ENCODE assay signal across 16 cellular contexts in genomic region chr18:73778052-73778395, GRCh38.
A peak's percentile ranks its signal among the peaks of the same experiment; 100 is the strongest.
DNase-seq lines count a peak whose midpoint lies in the region; ATAC-seq, FAIRE-seq and TF ChIP-seq lines count a peak whose summit lies in the region.
"Had no signal": no experiment of that assay in that cellular context is flagged by ENCODE, and none has a peak within 500 bp of the region (broad histone marks: within the 10 kb centered on the region; RNA-seq: fewer than 3 reads in every experiment).

No MANE protein-coding gene starts in this region.

- peaks cover 9% of the 10 kb centered on the region; the same call in 2 of the 3 replicates for H3K4me1 Mint-ChIP-seq in GM23338
- no peaks in the 10 kb centered on the region for H3K4me1 Mint-ChIP-seq in CD4-positive, alpha-beta memory T cell
- H3K4me1 Mint-ChIP-seq: B cell; CD8-positive, alpha-beta memory T cell had no signal

- H3K9me2 ChIP-seq in GM23338 (ENCODE audit: insufficient read depth), result no peaks in the 10 kb centered on the region

- H3K27ac ChIP-seq in DND-41 (ENCODE audit: low read length) (peak overlapping the region; percentile 72), RWPE2 (ENCODE audit: poor library complexity, severe bottlenecking) (peak overlapping the region; percentile 44), GM23338 (ENCODE audit: low read depth) (no peak overlapping the region), pancreas (no peak overlapping the region)
- H3K27ac ChIP-seq in CD4-positive, alpha-beta memory T cell (ENCODE audit: low read depth, low read length), result no peak overlapping the region
- H3K27ac ChIP-seq: C4-2B, KMS-11 had no signal

- no peak for FAIRE-seq in pancreas (lab: Jason Lieb, UNC)
- FAIRE-seq: H54 had no signal

- H3K27ac Mint-ChIP-seq in GM23338, result no peak overlapping the region
- no peak overlapping the region for H3K27ac Mint-ChIP-seq in CD4-positive, alpha-beta memory T cell
- H3K27ac Mint-ChIP-seq: B cell; CD8-positive, alpha-beta memory T cell had no signal

- H4K20me1 ChIP-seq in DND-41 (ENCODE audit: insufficient read depth, low read length) (no peaks in the 10 kb centered on the region), GM23338 (replicated peaks; ENCODE audit: insufficient read depth) (no peaks in the 10 kb centered on the region)

- no peak overlapping the region; the same call in 1 of the 2 replicates for H3K4me2 ChIP-seq in DND-41 (ENCODE audit: insufficient read depth, low read length)
- no peak overlapping the region for H3K4me2 ChIP-seq in GM23338
- H3K4me2 ChIP-seq: KMS-11 had no signal

- POLR2A ChIA-PET in CD4-positive, alpha-beta memory T cell (lab: Charles Lee; ENCODE audit: partially characterized antibody), result no interaction called here

- TF ChIP-seq CTCF in DND-41 (IDR thresholded peaks at IDR 0.05; ENCODE audit: borderline replicate concordance, extremely low read depth, low read length, poor library complexity, severe bottlenecking), result no peak
- no peak for TF ChIP-seq CTCF in RWPE2 (IDR thresholded peaks at IDR 0.05; ENCODE audit: poor library complexity, severe bottlenecking)
- no peak for TF ChIP-seq CTCF in GM23338 (conservative IDR thresholded peaks at IDR 0.05; ENCODE audit: low read depth in 2 of 2)
- TF ChIP-seq CTCF in pancreas (IDR thresholded peaks at IDR 0.05), result no peak

- ATAC-seq in DND-41 (ENCODE audit: insufficient read depth, low read depth) (no peak), RWPE2 (ENCODE audit: low read depth) (no peak), GM23338 (no peak), pancreas (no peak)
- ATAC-seq: HCT116 had no signal

- DNase-seq in DND-41 (no peak), RWPE2 (ENCODE audit: low spot score) (no peak), fibroblast of gingiva (ENCODE audit: low read depth) (peak; percentile 91), GM23338 (ENCODE audit: low spot score) (no peak), pancreas (no peak)
- no peak for DNase-seq in CD4-positive, alpha-beta memory T cell
- DNase-seq in activated CD8-positive, alpha-beta memory T cell treated with anti-CD3 and anti-CD28 coated beads, Interleukin-2, amount 50 U/mL, for 48 hours, result no peak
- DNase-seq: ACHN; Caco-2; CD8-positive, alpha-beta memory T cell; GF-D8 had no signal

- H3K36me3 Mint-ChIP-seq in GM23338 (ENCODE audit: low read depth), result no peaks in the 10 kb centered on the region
- H3K36me3 Mint-ChIP-seq in CD4-positive, alpha-beta memory T cell, result no peaks in the 10 kb centered on the region
- H3K36me3 Mint-ChIP-seq: CD8-positive, alpha-beta memory T cell had no signal

- no peak overlapping the region for H3K4me3 Mint-ChIP-seq in GM23338
- H3K4me3 Mint-ChIP-seq in CD4-positive, alpha-beta memory T cell, result no peak overlapping the region
- H3K4me3 Mint-ChIP-seq: B cell; CD8-positive, alpha-beta memory T cell had no signal

- H3K36me3 ChIP-seq in DND-41 (ENCODE audit: insufficient read depth, low read length) (no peaks in the 10 kb centered on the region), RWPE2 (ENCODE audit: low read depth) (no peaks in the 10 kb centered on the region), GM23338 (ENCODE audit: insufficient read depth) (no peaks in the 10 kb centered on the region), pancreas (no peaks in the 10 kb centered on the region)
- H3K36me3 ChIP-seq in CD4-positive, alpha-beta memory T cell (ENCODE audit: insufficient read depth, low read length), result no peaks in the 10 kb centered on the region

- peaks cover 28% of the 10 kb centered on the region for H3K4me1 ChIP-seq in DND-41 (ENCODE audit: insufficient read depth, low read length)
- H3K4me1 ChIP-seq in RWPE2 (ENCODE audit: insufficient read depth, poor library complexity, severe bottlenecking), result peaks cover 8% of the 10 kb centered on the region
- H3K4me1 ChIP-seq in GM23338 (ENCODE audit: insufficient read depth), result 0 out of 2 replicates have a peak, but pooled peaks cover 3% of the 10 kb centered on the region
- H3K4me1 ChIP-seq in CD4-positive, alpha-beta memory T cell (ENCODE audit: insufficient read depth, low read length), result no peaks in the 10 kb centered on the region
- no peaks in the 10 kb centered on the region for H3K4me1 ChIP-seq in pancreas
- H3K4me1 ChIP-seq: Caco-2 had no signal

- H3K9ac ChIP-seq in DND-41 (ENCODE audit: low read depth, low read length), result no peak overlapping the region; the same call in 1 of the 2 replicates
- H3K9ac ChIP-seq: KMS-11 had no signal

- peaks cover 3% of the 10 kb centered on the region for H3K27me3 Mint-ChIP-seq in GM23338 (ENCODE audit: insufficient read depth, low read depth, poor library complexity)
- H3K27me3 Mint-ChIP-seq in CD4-positive, alpha-beta memory T cell, result no peaks in the 10 kb centered on the region
- H3K27me3 Mint-ChIP-seq: B cell had no signal

- CTCF ChIA-PET in CD4-positive, alpha-beta memory T cell (lab: Charles Lee; ENCODE audit: partially characterized antibody), result no interaction called here

- H3K79me2 ChIP-seq in DND-41 (ENCODE audit: insufficient read depth, low read length), result no peaks in the 10 kb centered on the region
- H3K79me2 ChIP-seq in GM23338 (replicated peaks; ENCODE audit: insufficient read depth), result no peaks in the 10 kb centered on the region

- 37 to 61% methylated on average over 2 of the region's 2 CpGs for WGBS in pancreas, 2 donors

- no peaks in the 10 kb centered on the region for H3F3A ChIP-seq in GM23338 (replicated peaks; ENCODE audit: low read depth)

- no peaks in the 10 kb centered on the region; the same call in 2 of the 3 replicates for H3K9me3 Mint-ChIP-seq in GM23338
- H3K9me3 Mint-ChIP-seq in CD4-positive, alpha-beta memory T cell, result peaks cover 0 to 3% (median under 1%) of the 10 kb centered on the region in 8 donors

- no peaks in the 10 kb centered on the region for H3K27me3 ChIP-seq in DND-41 (ENCODE audit: insufficient read depth, low read length, poor library complexity)
- H3K27me3 ChIP-seq in RWPE2 (ENCODE audit: insufficient read depth, poor library complexity, severe bottlenecking), result no peaks in the 10 kb centered on the region
- H3K27me3 ChIP-seq in GM23338 (ENCODE audit: insufficient read depth), result no peaks in the 10 kb centered on the region
- no peaks in the 10 kb centered on the region for H3K27me3 ChIP-seq in CD4-positive, alpha-beta memory T cell (ENCODE audit: insufficient read depth, low read length)
- no peaks in the 10 kb centered on the region for H3K27me3 ChIP-seq in pancreas

- intact Hi-C loops in CD4-positive, alpha-beta memory T cell (cut with micrococcal nuclease), result no loop called here
- intact Hi-C loops in pancreas (cut with DNase I), result no loop called here

- no peak overlapping the region for H3K4me3 ChIP-seq in DND-41 (ENCODE audit: low read depth in 1 of 2, low read length in 2 of 2)
- no peak overlapping the region for H3K4me3 ChIP-seq in RWPE2 (ENCODE audit: severe bottlenecking)
- no peak overlapping the region for H3K4me3 ChIP-seq in GM23338
- no peak overlapping the region for H3K4me3 ChIP-seq in CD4-positive, alpha-beta memory T cell (ENCODE audit: low read length in 2 of 2)
- H3K4me3 ChIP-seq in pancreas, result no peak overlapping the region

- H2AFZ ChIP-seq in DND-41 (ENCODE audit: low read depth, low read length), result no peak overlapping the region
- H2AFZ ChIP-seq in GM23338, result no peak overlapping the region

- H3K9me3 ChIP-seq in DND-41 (ENCODE audit: insufficient read depth, low read length, severe bottlenecking) (no peaks in the 10 kb centered on the region), RWPE2 (ENCODE audit: severe bottlenecking) (no peaks in the 10 kb centered on the region), pancreas (no peaks in the 10 kb centered on the region)
- no peaks in the 10 kb centered on the region for H3K9me3 ChIP-seq in CD4-positive, alpha-beta memory T cell (ENCODE audit: control insufficient read depth in 1 of 2, low read length in 2 of 2)
- H3K9me3 ChIP-seq: Caco-2 had no signal

TF ChIP-seq in GM23338, 12 proteins besides CTCF, POLR2A, EP300 and RAD21 (continues in another document):
- TF ChIP-seq STAT1 (IDR thresholded peaks at IDR 0.05; ENCODE audit: unreplicated experiment) (no peak), POLR2AphosphoS5 (IDR thresholded peaks at IDR 0.05; ENCODE audit: low read depth) (no peak)

Comparison
In these comparisons a context has a peak if more than half of its experiments do, and no peak if none do; other contexts are left out.
1. H3K27ac ChIP-seq: peak in DND-41 (single experiment) and RWPE2 (single experiment); none in GM23338 (single experiment), CD4-positive, alpha-beta memory T cell (single experiment) and pancreas (0 of 4).